ENCODE assay signal across 24 cellular contexts in genomic region chr11:67311051-67311555, GRCh38. TPM values are rescaled to one million over a fixed set of nuclear protein-coding genes. Genes with fewer than 3 reads are reported as not detected.
DNase-seq lines count a peak whose midpoint lies in the region; ATAC-seq, FAIRE-seq and TF ChIP-seq lines count a peak whose summit lies in the region.
"Had no signal": no experiment of that assay in that cellular context is flagged by ENCODE, and none has a peak within 500 bp of the region (broad histone marks: within the 10 kb centered on the region; RNA-seq: fewer than 3 reads in every experiment).

No MANE protein-coding gene starts in this region.

- H3K27me3 ChIP-seq in K562 (ENCODE audit: control insufficient read depth in 2 of 2, insufficient read depth in 2 of 2, low read length in 2 of 2) (no peaks in the 10 kb centered on the region), tibial nerve (no peaks in the 10 kb centered on the region)
- H3K27me3 ChIP-seq: BE2C, MG63, right lobe of liver had no signal

- no peaks in the 10 kb centered on the region for H3K36me3 Mint-ChIP-seq in activated CD4-positive, alpha-beta T cell treated with anti-CD3 and anti-CD28 coated beads, Interleukin-2, amount 10 ng/mL, durations not matched to agents 7 days and 5 days (ENCODE audit: low read depth)
- no peaks in the 10 kb centered on the region for H3K36me3 Mint-ChIP-seq in type B pancreatic cell

- TF ChIP-seq EP300 in K562 (IDR thresholded peaks at IDR 0.05; ENCODE audit: low read length), result no peak
- no peak for TF ChIP-seq EP300 in tibial nerve (IDR thresholded peaks at IDR 0.05)

- no peaks in the 10 kb centered on the region for H3K9me1 ChIP-seq in K562 (ENCODE audit: control insufficient read depth, insufficient read depth, low read length)

- no peak overlapping the region for H3K4me3 Mint-ChIP-seq in activated CD4-positive, alpha-beta T cell treated with anti-CD3 and anti-CD28 coated beads, Interleukin-2, amount 10 ng/mL, durations not matched to agents 7 days and 5 days
- H3K4me3 Mint-ChIP-seq in type B pancreatic cell, result no peak overlapping the region

- H3K4me1 Mint-ChIP-seq in activated CD4-positive, alpha-beta T cell treated with anti-CD3 and anti-CD28 coated beads, Interleukin-2, amount 10 ng/mL, durations not matched to agents 7 days and 5 days, result peaks cover 36% of the 10 kb centered on the region
- peaks cover 14% of the 10 kb centered on the region for H3K4me1 Mint-ChIP-seq in type B pancreatic cell (ENCODE audit: unreplicated experiment)

- H3K4me1 ChIP-seq in K562 (replicated peaks in 1 of 2; ENCODE audit: control insufficient read depth in 2 of 2, insufficient read depth in 2 of 2, low read length in 2 of 2), result peaks cover 34 to 62% of the 10 kb centered on the region in 2 experiments
- H3K4me1 ChIP-seq in tibial nerve, result peaks cover 0 to 9% (median 2%) of the 10 kb centered on the region in 4 donors
- H3K4me1 ChIP-seq: right lobe of liver had no signal

- H3K36me3 ChIP-seq in K562 (ENCODE audit: control insufficient read depth, insufficient read depth, low read length) (no peaks in the 10 kb centered on the region), tibial nerve (peaks cover 0 to 57% (median 0%) of the 10 kb centered on the region in 3 donors)
- H3K36me3 ChIP-seq: BE2C, MG63 had no signal

- H3K9ac ChIP-seq in K562 (ENCODE audit: insufficient read depth in 1 of 2, low read depth in 2 of 2, low read length in 2 of 2), result peak overlapping the region in 1 of 2 experiments; percentile 83; a peak in 2 of 4 replicates

- POLR2A ChIA-PET in activated CD4-positive, alpha-beta T cell treated with anti-CD3 and anti-CD28 coated beads, Interleukin-2, amount 10 ng/mL, durations not matched to agents 7 days and 5 days (lab: Charles Lee), result no interaction called here
- POLR2A ChIA-PET in K562 (lab: Yijun Ruan, JAX), result interaction anchor here (1.0 to 1.7 kb wide), 3 partner anchors 11 to 41 kb away, joined by 3 to 7 read pairs (median 3); partner anchors contain the start of gene ANKRD13D

- 81% methylated on average over 10 of the region's 18 CpGs for WGBS in K562 (ENCODE audit: insufficient coverage, low coverage, missing lambda C conversion rate)
- WGBS in tibial nerve, 2 donors, result 86 to 87% methylated on average over 18 of the region's 18 CpGs

- H3K9me3 ChIP-seq in K562 (replicated peaks; ENCODE audit: control insufficient read depth, insufficient read depth, low read depth, low read length), result no peaks in the 10 kb centered on the region
- no peaks in the 10 kb centered on the region for H3K9me3 ChIP-seq in tibial nerve
- H3K9me3 ChIP-seq: BE2C, MG63, right lobe of liver had no signal

- H2AFZ ChIP-seq in K562 (ENCODE audit: low read depth, low read length), result no peak overlapping the region

- no peaks in the 10 kb centered on the region for H3K9me3 Mint-ChIP-seq in activated CD4-positive, alpha-beta T cell treated with anti-CD3 and anti-CD28 coated beads, Interleukin-2, amount 10 ng/mL, durations not matched to agents 7 days and 5 days
- H3K9me3 Mint-ChIP-seq in type B pancreatic cell, result no peaks in the 10 kb centered on the region

- no peaks in the 10 kb centered on the region for H3K79me2 ChIP-seq in K562 (ENCODE audit: control insufficient read depth, insufficient read depth, low read length)

- TF ChIP-seq RAD21 in K562 (CRISPR knock-in tag; conservative IDR thresholded peaks at IDR 0.05 in 1 of 2, IDR thresholded peaks at IDR 0.05 in 1 of 2), result no peak

- H3K27me3 Mint-ChIP-seq in activated CD4-positive, alpha-beta T cell treated with anti-CD3 and anti-CD28 coated beads, Interleukin-2, amount 10 ng/mL, durations not matched to agents 7 days and 5 days, result no peaks in the 10 kb centered on the region
- no peaks in the 10 kb centered on the region for H3K27me3 Mint-ChIP-seq in type B pancreatic cell

- in situ Hi-C loops in K562 (cut with MboI), result loop anchor here (5.0 kb wide), 1 partner anchor 34 kb away; no protein-coding TSS in a partner anchor

- no peak for ATAC-seq in K562
- no peak for ATAC-seq in GM19328 (IDR thresholded peaks at IDR 0.05; ENCODE audit: unreplicated experiment)
- no peak for ATAC-seq in HG02763 (IDR thresholded peaks at IDR 0.05; ENCODE audit: unreplicated experiment)

- TF ChIP-seq CTCF in K562 (IDR thresholded peaks at IDR 0.05 in 2 of 3, conservative IDR thresholded peaks at IDR 0.05 in 1 of 3; ENCODE audit: insufficient read depth in 2 of 3, low read depth in 1 of 3, low read length in 3 of 3), result no peak
- no peak for TF ChIP-seq CTCF in type B pancreatic cell (conservative IDR thresholded peaks at IDR 0.05)
- TF ChIP-seq CTCF in tibial nerve (IDR thresholded peaks at IDR 0.05), result no peak

- no peak for TF ChIP-seq POLR2A in K562 (conservative IDR thresholded peaks at IDR 0.05)
- no peak for TF ChIP-seq POLR2A in tibial nerve (IDR thresholded peaks at IDR 0.05)

- no peak for DNase-seq in activated CD4-positive, alpha-beta T cell treated with anti-CD3 and anti-CD28 coated beads, Interleukin-2, amount 10 ng/mL, durations not matched to agents 7 days and 5 days
- no peak for DNase-seq in activated CD4-positive, alpha-beta T cell treated with anti-CD3 and anti-CD28 coated beads, Interleukin-2, amount 50 U/mL, for 48 hours
- DNase-seq in K562 (ENCODE audit: extremely low read depth in 1 of 4, low spot score in 3 of 4) (no peak), mesenteric fat pad (ENCODE audit: low spot score) (peak; percentile 89), type B pancreatic cell (ENCODE audit: extremely low spot score, unreplicated experiment) (no peak), tibial nerve (ENCODE audit: low spot score in 2 of 2) (no peak)
- DNase-seq: activated CD4-positive, alpha-beta T cell treated with anti-CD3 and anti-CD28 coated beads for 1 hour; activated CD8-positive, alpha-beta memory T cell treated with anti-CD3 and anti-CD28 coated beads, Interleukin-2, amount 50 U/mL, for 48 hours; activated gamma-delta T cell; amygdala; BE2C; DMS153; effector CD8-positive, alpha-beta T cell; GF-D8; GOT3; MG63; NCI-H82; stimulated activated naive CD4-positive, alpha-beta T cell treated with Interleukin-2 at 50 U/mL for 16 hours had no signal

- peak overlapping the region; percentile 71 for H3K27ac Mint-ChIP-seq in activated CD4-positive, alpha-beta T cell treated with anti-CD3 and anti-CD28 coated beads, Interleukin-2, amount 10 ng/mL, durations not matched to agents 7 days and 5 days
- peak overlapping the region; percentile 97 for H3K27ac Mint-ChIP-seq in type B pancreatic cell

- H3K4me3 ChIP-seq in K562 (no peak overlapping the region), tibial nerve (no peak overlapping the region)
- H3K4me3 ChIP-seq: MG63, right lobe of liver, SK-N-MC had no signal

- H3K27ac ChIP-seq in K562 (ENCODE audit: extremely low read depth, low read depth, low read length) (no peak overlapping the region), tibial nerve (no peak overlapping the region)
- H3K27ac ChIP-seq: right lobe of liver, SK-N-MC had no signal

- no peak for FAIRE-seq in K562 (lab: Jason Lieb, UNC)
- FAIRE-seq: A204.1, GM19239 had no signal

- H3K4me2 ChIP-seq in K562 (ENCODE audit: insufficient read depth, low read length), result no peak overlapping the region

- no TSS peak for BruUV-seq in K562 (replicated peaks; lab: Mats Ljungman, UMichigan)

- no peaks in the 10 kb centered on the region for H4K20me1 ChIP-seq in K562 (replicated peaks; ENCODE audit: control insufficient read depth, insufficient read depth, low read length)

- intact Hi-C loops in K562 (cut with micrococcal nuclease), result no loop called here

- CTCF ChIA-PET in activated CD4-positive, alpha-beta T cell treated with anti-CD3 and anti-CD28 coated beads, Interleukin-2, amount 10 ng/mL, durations not matched to agents 7 days and 5 days (lab: Charles Lee), result interaction anchor here (1.0 to 1.5 kb wide), 5 partner anchors 8 to 72 kb away, joined by 3 to 6 read pairs (median 3); partner anchors contain the start of gene SSH3
- CTCF ChIA-PET in K562 (lab: Yijun Ruan, JAX; ENCODE audit: low intra/inter-chr PET ratio), result no interaction called here

RNA-seq across cellular contexts. Expression of gene SSH3, which starts 7.8 kb away (rescaled TPM):
- 1 to 10 TPM; 8.2 to 9.6 TPM for total RNA-seq in activated CD4-positive, alpha-beta T cell treated with anti-CD3 and anti-CD28 coated beads, Interleukin-2, amount 10 ng/mL, durations not matched to agents 7 days and 5 days
- 1.5 and 6.8 TPM in 2 replicates for total RNA-seq in K562 (2011; cell fraction: chromatin; rRNA removed; ENCODE audit: low replicate concordance)
- total RNA-seq in K562 (2011; cell fraction: nucleolus; rRNA removed), result 2.8 and 3.3 TPM in 2 replicates
- total RNA-seq in K562 (2011; cell fraction: nucleoplasm; rRNA removed), result 0.92 and 1.3 TPM in 2 replicates
- total RNA-seq in K562 (2014; rRNA removed) (0.12 and 0.27 TPM in 2 replicates), K562 (2014; rRNA removed; fragmentation: Illumina TruSeq; extraction: Trizol) (not detected in 2 replicates), K562 (2015; rRNA removed; fragmentation: Illumina TruSeq; extraction: Trizol) (0.14 and 0.68 TPM in 2 replicates), K562 (2021) (1.0 and 1.5 TPM in 2 replicates), mesenteric fat pad (19.9 TPM), type B pancreatic cell (ENCODE audit: low replicate concordance) (32.0 and 40.9 TPM in 2 replicates), tibial nerve (10 to 100 TPM; 28.5 to 51.6 (median 43.1) TPM)
- polyA plus RNA-seq in K562 (2011; rRNA removed) (0.07 and 0.88 TPM in 2 replicates), K562 (2014; fragmentation: Illumina TruSeq; extraction: Trizol) (0.19 and 0.24 TPM in 2 replicates), K562 (2014; fragmentation: Nextera tagmentation; extraction: Ambion mirVana) (not detected), K562 (2014; rRNA removed) (0.24 and 0.90 TPM in 2 replicates)
- 0.12 and 0.39 TPM in 2 replicates for polyA plus RNA-seq in K562 (2011; cell fraction: cytosol; rRNA removed)
- polyA plus RNA-seq in K562 (2011; cell fraction: nucleus; rRNA removed), result 1.3 and 3.4 TPM in 2 replicates
- polyA plus RNA-seq in K562 (2012), result 1.3 and 1.4 TPM in 2 replicates
- polyA minus RNA-seq in K562 (2011; rRNA and poly(A)+ RNA removed), result 0.09 TPM in 1 of 2 replicates, not detected in the other
- 0.48 TPM in 1 of 2 replicates, not detected in the other for polyA minus RNA-seq in K562 (2011; cell fraction: cytosol; rRNA and poly(A)+ RNA removed)
- 0.89 and 1.5 TPM in 2 replicates for polyA minus RNA-seq in K562 (2011; cell fraction: nucleus; rRNA and poly(A)+ RNA removed)

RNA-seq across cellular contexts. Expression of gene ANKRD13D, which starts 22.0 kb away (rescaled TPM):
- 100 to 1,000 TPM; 135 to 194 TPM for total RNA-seq in activated CD4-positive, alpha-beta T cell treated with anti-CD3 and anti-CD28 coated beads, Interleukin-2, amount 10 ng/mL, durations not matched to agents 7 days and 5 days
- 105 and 289 TPM in 2 replicates for total RNA-seq in K562 (2011; cell fraction: chromatin; rRNA removed; ENCODE audit: low replicate concordance)
- total RNA-seq in K562 (2011; cell fraction: nucleolus; rRNA removed), result 185 and 212 TPM in 2 replicates
- total RNA-seq in K562 (2011; cell fraction: nucleoplasm; rRNA removed), result 120 and 126 TPM in 2 replicates
- 28.6 and 30.5 TPM in 2 replicates for total RNA-seq in K562 (2014; rRNA removed)
- total RNA-seq in K562 (2014; rRNA removed; fragmentation: Illumina TruSeq; extraction: Trizol), result 5.3 and 7.9 TPM in 2 replicates
- 19.6 and 25.1 TPM in 2 replicates for total RNA-seq in K562 (2015; rRNA removed; fragmentation: Illumina TruSeq; extraction: Trizol)
- 37.3 and 40.9 TPM in 2 replicates for total RNA-seq in K562 (2021)
- polyA plus RNA-seq in K562 (2011; rRNA removed), result 22.4 and 36.6 TPM in 2 replicates
- 28.9 and 46.9 TPM in 2 replicates for polyA plus RNA-seq in K562 (2011; cell fraction: cytosol; rRNA removed)
- 147 and 217 TPM in 2 replicates for polyA plus RNA-seq in K562 (2011; cell fraction: nucleus; rRNA removed)
- polyA plus RNA-seq in K562 (2012), result 22.5 and 55.8 TPM in 2 replicates
- 15.8 and 20.8 TPM in 2 replicates for polyA plus RNA-seq in K562 (2014; fragmentation: Illumina TruSeq; extraction: Trizol)
- 1 to 10 TPM in 1 of 2 experiments, under 1 TPM in 1; 0.94 to 1.9 TPM for polyA plus RNA-seq in K562 (2014; fragmentation: Nextera tagmentation; extraction: Ambion mirVana)
- polyA plus RNA-seq in K562 (2014; rRNA removed), result 38.8 and 40.8 TPM in 2 replicates
- polyA minus RNA-seq in K562 (2011; rRNA and poly(A)+ RNA removed), result 9.5 and 12.1 TPM in 2 replicates
- 10.6 and 13.5 TPM in 2 replicates for polyA minus RNA-seq in K562 (2011; cell fraction: cytosol; rRNA and poly(A)+ RNA removed)
- 54.4 and 59.6 TPM in 2 replicates for polyA minus RNA-seq in K562 (2011; cell fraction: nucleus; rRNA and poly(A)+ RNA removed)
- total RNA-seq in mesenteric fat pad, result 42.5 TPM
- 70.5 and 80.9 TPM in 2 replicates for total RNA-seq in type B pancreatic cell (ENCODE audit: low replicate concordance)
- total RNA-seq in tibial nerve, result 100 to 1,000 TPM in 1 of 4 donors, 10 to 100 TPM in 3; 46.8 to 158 (median 69.5) TPM

RNA-seq across cellular contexts. Expression of gene POLD4, which starts 42.2 kb away (rescaled TPM):
- total RNA-seq in activated CD4-positive, alpha-beta T cell treated with anti-CD3 and anti-CD28 coated beads, Interleukin-2, amount 10 ng/mL, durations not matched to agents 7 days and 5 days, result 10 to 100 TPM; 52.7 to 53.7 TPM
- 26.2 and 67.4 TPM in 2 replicates for total RNA-seq in K562 (2011; cell fraction: chromatin; rRNA removed; ENCODE audit: low replicate concordance)
- total RNA-seq in K562 (2011; cell fraction: nucleolus; rRNA removed), result 64.6 and 81.5 TPM in 2 replicates
- total RNA-seq in K562 (2011; cell fraction: nucleoplasm; rRNA removed), result 46.1 and 55.9 TPM in 2 replicates
- total RNA-seq in K562 (2014; rRNA removed) (53.6 and 56.2 TPM in 2 replicates), K562 (2014; rRNA removed; fragmentation: Illumina TruSeq; extraction: Trizol) (8.3 and 9.9 TPM in 2 replicates), K562 (2015; rRNA removed; fragmentation: Illumina TruSeq; extraction: Trizol) (18.3 and 18.7 TPM in 2 replicates), K562 (2021) (32.7 and 42.1 TPM in 2 replicates), mesenteric fat pad (72.9 TPM), type B pancreatic cell (ENCODE audit: low replicate concordance) (15.0 and 29.4 TPM in 2 replicates), tibial nerve (100 to 1,000 TPM in 1 of 4 donors, 10 to 100 TPM in 3; 70.8 to 154 (median 88.5) TPM)
- polyA plus RNA-seq in K562 (2011; rRNA removed) (39.4 and 42.2 TPM in 2 replicates), K562 (2014; fragmentation: Illumina TruSeq; extraction: Trizol) (10.6 and 25.7 TPM in 2 replicates), K562 (2014; fragmentation: Nextera tagmentation; extraction: Ambion mirVana) (1 to 10 TPM; 5.8 to 6.1 TPM), K562 (2014; rRNA removed) (64.5 and 69.7 TPM in 2 replicates)
- 73.0 and 175 TPM in 2 replicates for polyA plus RNA-seq in K562 (2011; cell fraction: cytosol; rRNA removed)
- polyA plus RNA-seq in K562 (2011; cell fraction: nucleus; rRNA removed), result 55.9 and 110 TPM in 2 replicates
- polyA plus RNA-seq in K562 (2012), result 66.3 and 137 TPM in 2 replicates
- 6.7 and 10.2 TPM in 2 replicates for polyA minus RNA-seq in K562 (2011; rRNA and poly(A)+ RNA removed)
- polyA minus RNA-seq in K562 (2011; cell fraction: cytosol; rRNA and poly(A)+ RNA removed), result 21.3 and 21.8 TPM in 2 replicates
- polyA minus RNA-seq in K562 (2011; cell fraction: nucleus; rRNA and poly(A)+ RNA removed), result 27.2 and 29.6 TPM in 2 replicates

RNA-seq across cellular contexts. Expression of gene GRK2, which starts 44.8 kb away (rescaled TPM):
- 100 to 1,000 TPM; 306 to 324 TPM for total RNA-seq in activated CD4-positive, alpha-beta T cell treated with anti-CD3 and anti-CD28 coated beads, Interleukin-2, amount 10 ng/mL, durations not matched to agents 7 days and 5 days
- 64.7 and 214 TPM in 2 replicates for total RNA-seq in K562 (2011; cell fraction: chromatin; rRNA removed; ENCODE audit: low replicate concordance)
- 185 and 206 TPM in 2 replicates for total RNA-seq in K562 (2011; cell fraction: nucleolus; rRNA removed)
- total RNA-seq in K562 (2011; cell fraction: nucleoplasm; rRNA removed), result 62.7 and 78.2 TPM in 2 replicates
- total RNA-seq in K562 (2014; rRNA removed), result 83.1 and 97.8 TPM in 2 replicates
- total RNA-seq in K562 (2014; rRNA removed; fragmentation: Illumina TruSeq; extraction: Trizol), result 27.8 and 41.7 TPM in 2 replicates
- 40.6 and 42.2 TPM in 2 replicates for total RNA-seq in K562 (2015; rRNA removed; fragmentation: Illumina TruSeq; extraction: Trizol)
- total RNA-seq in K562 (2021), result 93.3 and 95.3 TPM in 2 replicates
- polyA plus RNA-seq in K562 (2011; rRNA removed), result 63.4 and 98.5 TPM in 2 replicates
- 70.8 and 122 TPM in 2 replicates for polyA plus RNA-seq in K562 (2011; cell fraction: cytosol; rRNA removed)
- 259 and 262 TPM in 2 replicates for polyA plus RNA-seq in K562 (2011; cell fraction: nucleus; rRNA removed)
- 87.6 and 130 TPM in 2 replicates for polyA plus RNA-seq in K562 (2012)
- polyA plus RNA-seq in K562 (2014; fragmentation: Illumina TruSeq; extraction: Trizol), result 56.5 and 65.3 TPM in 2 replicates
- polyA plus RNA-seq in K562 (2014; fragmentation: Nextera tagmentation; extraction: Ambion mirVana), result under 1 TPM; 0.24 to 0.82 TPM
- polyA plus RNA-seq in K562 (2014; rRNA removed), result 95.8 and 96.0 TPM in 2 replicates
- polyA minus RNA-seq in K562 (2011; rRNA and poly(A)+ RNA removed), result 36.9 and 61.5 TPM in 2 replicates
- polyA minus RNA-seq in K562 (2011; cell fraction: cytosol; rRNA and poly(A)+ RNA removed), result 89.3 and 92.9 TPM in 2 replicates
- 57.5 and 75.9 TPM in 2 replicates for polyA minus RNA-seq in K562 (2011; cell fraction: nucleus; rRNA and poly(A)+ RNA removed)
- total RNA-seq in mesenteric fat pad, result 60.2 TPM
- total RNA-seq in type B pancreatic cell (ENCODE audit: low replicate concordance), result 53.1 and 62.2 TPM in 2 replicates
- 100 to 1,000 TPM in 1 of 4 donors, 10 to 100 TPM in 3; 46.0 to 134 (median 65.4) TPM for total RNA-seq in tibial nerve
